16 cellular contexts compared by ENCODE assay signal in genomic region chr10:90222372-90222771, GRCh38.
DNase-seq lines count a peak whose midpoint lies in the region; ATAC-seq, FAIRE-seq and TF ChIP-seq lines count a peak whose summit lies in the region.
"Had no signal": no experiment of that assay in that cellular context is flagged by ENCODE, and none has a peak within 500 bp of the region (broad histone marks: within the 10 kb centered on the region; RNA-seq: fewer than 3 reads in every experiment).

No MANE protein-coding gene starts in this region.

- no peaks in the 10 kb centered on the region for H3K36me3 ChIP-seq in A673 (ENCODE audit: insufficient read depth, low read length, poor library complexity, severe bottlenecking)
- H3K36me3 ChIP-seq: heart right ventricle, thoracic aorta had no signal

- DNase-seq in A673 (ENCODE audit: low spot score) = peak; percentile 1
- peak; percentile 28 for DNase-seq in HTR-8/SVneo (ENCODE audit: insufficient read length, low spot score)
- peak; percentile 67 for DNase-seq in brain pericyte (ENCODE audit: low read depth, low spot score)
- peak; percentile 88 for DNase-seq in iris pigment epithelial cell (ENCODE audit: low read depth)
- DNase-seq in midbrain (lab: John Stamatoyannopoulos, UW) = no peak
- no peak for DNase-seq in stimulated activated naive B cell treated with anti-CD40 and anti-IgM and Interleukin-4, amounts not matched to agents 10 μg/mL and 1 μg/mL and 100 μg/mL, for 72 hours
- no peak for DNase-seq in left ventricle myocardium superior
- DNase-seq: activated naive CD4-positive, alpha-beta T cell treated with anti-CD3 and anti-CD28 coated beads, Interleukin-2, amount 50 U/mL, for 16 hours; heart right ventricle; NCI-H2107; retina; T-helper 2 cell had no signal

- no peaks in the 10 kb centered on the region for H3K9me3 ChIP-seq in A673 (ENCODE audit: low read depth, low read length, poor library complexity, severe bottlenecking)
- H3K9me3 ChIP-seq: A549, thoracic aorta had no signal

- no peak overlapping the region for H3K4me3 ChIP-seq in A673 (ENCODE audit: low read depth, low read length, poor library complexity, severe bottlenecking)
- H3K4me3 ChIP-seq: A549, heart right ventricle, thoracic aorta had no signal

- H3K4me1 Mint-ChIP-seq in stimulated activated naive B cell treated with anti-CD40 and anti-IgM and Interleukin-4, amounts not matched to agents 10 μg/mL and 1 μg/mL and 100 μg/mL, for 72 hours = peaks cover 0 to 2% of the 10 kb centered on the region in 2 donors

- no TSS peak for BruUV-seq in A673 (replicated peaks; lab: Mats Ljungman, UMichigan)

- intact Hi-C loops in A673 (cut with micrococcal nuclease; ENCODE audit: unreplicated experiment) = no loop called here
- intact Hi-C loops in left ventricle myocardium superior (cut with micrococcal nuclease) = no loop called here

- H3K36me3 Mint-ChIP-seq in stimulated activated naive B cell treated with anti-CD40 and anti-IgM and Interleukin-4, amounts not matched to agents 10 μg/mL and 1 μg/mL and 100 μg/mL, for 72 hours = no peaks in the 10 kb centered on the region

- no peaks in the 10 kb centered on the region for H3K4me1 ChIP-seq in A673 (ENCODE audit: insufficient read depth, low read length, poor library complexity, severe bottlenecking)
- H3K4me1 ChIP-seq: A549, heart right ventricle had no signal

- no peak overlapping the region for H3K27ac ChIP-seq in A673 (ENCODE audit: low read depth, low read length, poor library complexity, severe bottlenecking)
- H3K27ac ChIP-seq: A549, heart right ventricle, thoracic aorta had no signal

- FAIRE-seq in HTR-8/SVneo (lab: Jason Lieb, UNC) = no peak
- FAIRE-seq: A549 had no signal

- no peak overlapping the region for H3K27ac Mint-ChIP-seq in stimulated activated naive B cell treated with anti-CD40 and anti-IgM and Interleukin-4, amounts not matched to agents 10 μg/mL and 1 μg/mL and 100 μg/mL, for 72 hours
- H3K27ac Mint-ChIP-seq: dendritic cell treated with granulocyte-macrophage colony-stimulating factor and Interleukin-4, amounts not matched to agents 40 ng/mL and 50 ng/mL, for 4 days had no signal

- no peak for ATAC-seq in stimulated activated naive B cell treated with anti-CD40 and anti-IgM and Interleukin-4, amounts not matched to agents 10 μg/mL and 1 μg/mL and 100 μg/mL, for 72 hours (replicated peaks)
- ATAC-seq in left ventricle myocardium superior = no peak
- no peak for ATAC-seq in HG03280 (IDR thresholded peaks at IDR 0.05; ENCODE audit: unreplicated experiment)
- ATAC-seq: A549, heart right ventricle had no signal

- TF ChIP-seq CTCF in A673 (conservative IDR thresholded peaks at IDR 0.05; ENCODE audit: low read depth, low read length) = no peak

- H3K4me3 Mint-ChIP-seq in stimulated activated naive B cell treated with anti-CD40 and anti-IgM and Interleukin-4, amounts not matched to agents 10 μg/mL and 1 μg/mL and 100 μg/mL, for 72 hours = no peak overlapping the region
- H3K4me3 Mint-ChIP-seq: dendritic cell treated with granulocyte-macrophage colony-stimulating factor and Interleukin-4, amounts not matched to agents 40 ng/mL and 50 ng/mL, for 4 days had no signal

- H3K27me3 ChIP-seq in A673 (replicated peaks; ENCODE audit: insufficient read depth, low read depth, low read length, poor library complexity) = no peaks in the 10 kb centered on the region
- H3K27me3 ChIP-seq: heart right ventricle had no signal

- no peaks in the 10 kb centered on the region for H3K9me3 Mint-ChIP-seq in stimulated activated naive B cell treated with anti-CD40 and anti-IgM and Interleukin-4, amounts not matched to agents 10 μg/mL and 1 μg/mL and 100 μg/mL, for 72 hours

- POLR2A ChIA-PET in A673 (lab: Charles Lee; ENCODE audit: low non-redundant PET) = no interaction called here

- H3K27me3 Mint-ChIP-seq in stimulated activated naive B cell treated with anti-CD40 and anti-IgM and Interleukin-4, amounts not matched to agents 10 μg/mL and 1 μg/mL and 100 μg/mL, for 72 hours = no peaks in the 10 kb centered on the region
- H3K27me3 Mint-ChIP-seq: dendritic cell treated with granulocyte-macrophage colony-stimulating factor and Interleukin-4, amounts not matched to agents 40 ng/mL and 50 ng/mL, for 4 days had no signal

- CTCF ChIA-PET in A673 (lab: Charles Lee) = no interaction called here

Comparison
In these comparisons a context has a peak if more than half of its experiments do, and no peak if none do; other contexts are left out.
1. DNase-seq: peak in A673 (single experiment), HTR-8/SVneo (single experiment), brain pericyte (single experiment) and iris pigment epithelial cell (single experiment); none in midbrain (single experiment), stimulated activated naive B cell treated with anti-CD40 and anti-IgM and Interleukin-4, amounts not matched to agents 10 μg/mL and 1 μg/mL and 100 μg/mL, for 72 hours (single experiment) and left ventricle myocardium superior (single experiment).